17 cellular contexts compared by ENCODE assay signal in genomic region chr9:121675969-121676822, GRCh38. TPM values are rescaled to one million over a fixed set of nuclear protein-coding genes. Genes with fewer than 3 reads are reported as not detected.
DNase-seq lines count a peak whose midpoint lies in the region; ATAC-seq and TF ChIP-seq lines count a peak whose summit lies in the region.
"Had no signal": no experiment of that assay in that cellular context is flagged by ENCODE, and none has a peak within 500 bp of the region (broad histone marks: within the 10 kb centered on the region; RNA-seq: fewer than 3 reads in every experiment).

No MANE protein-coding gene starts in this region.

- 55% methylated on average over 11 of the region's 16 CpGs for WGBS in right lobe of liver (ENCODE audit: insufficient coverage, low coverage, low lambda C conversion rate, missing lambda C conversion rate)
- 85 to 95% (median 88%) methylated on average over 15 to 16 of the region's 16 CpGs for WGBS in spleen, 5 donors

- ATAC-seq in right lobe of liver = peak; percentile 89 to 97 (median 93)

- TF ChIP-seq CTCF in right lobe of liver (IDR thresholded peaks at IDR 0.05) (no peak), spleen (IDR thresholded peaks at IDR 0.05 in 8 of 11, conservative IDR thresholded peaks at IDR 0.05 in 3 of 11) (no peak)

- peak overlapping the region in 1 of 3 donors; percentile 29 for H3K27ac ChIP-seq in right lobe of liver
- no peak overlapping the region for H3K27ac ChIP-seq in spleen
- H3K27ac ChIP-seq: C4-2B, neutrophil, skin epidermis had no signal

- peaks cover 0 to 5% (median under 1%) of the 10 kb centered on the region in 4 donors for H3K36me3 ChIP-seq in right lobe of liver
- H3K36me3 ChIP-seq in spleen = peaks cover 0 to 5% (median 0%) of the 10 kb centered on the region in 6 donors
- H3K36me3 ChIP-seq: neutrophil had no signal

- no peaks in the 10 kb centered on the region for H3K9me3 ChIP-seq in right lobe of liver
- H3K9me3 ChIP-seq in spleen = no peaks in the 10 kb centered on the region
- H3K9me3 ChIP-seq: neutrophil had no signal

- H3K4me1 ChIP-seq in right lobe of liver = peaks cover 0 to 12% (median 0%) of the 10 kb centered on the region in 4 donors
- peaks cover 0 to 5% (median 0%) of the 10 kb centered on the region in 6 donors for H3K4me1 ChIP-seq in spleen

- DNase-seq in NCI-H2196 (lab: John Stamatoyannopoulos, UW; ENCODE audit: unreplicated experiment) (peak; percentile 44), dermis microvascular lymphatic vessel endothelial cell (ENCODE audit: low read depth in 2 of 2) (peak; percentile 29 to 40), right lobe of liver (peak; percentile 83 to 92 (median 92)), spleen (peak; percentile 58), 8988T (no peak), KG1 (lab: John Stamatoyannopoulos, UW) (no peak), OCI-M1 (lab: John Stamatoyannopoulos, UW) (no peak)
- DNase-seq: activated CD4-positive, alpha-beta T cell treated with anti-CD3 and anti-CD28 coated beads, Interleukin-2, amount 10 ng/mL, durations not matched to agents 7 days and 5 days; activated T-cell treated with anti-CD3 and anti-CD28 coated beads, Interleukin-2, amount 50 U/mL, for 1 hour; MM.1S; NCI-H2107; SHP77; T1000 had no signal

- H3K27me3 ChIP-seq in right lobe of liver (no peaks in the 10 kb centered on the region), spleen (replicated peaks in 1 of 7) (no peaks in the 10 kb centered on the region)

- TF ChIP-seq POLR2A in right lobe of liver (IDR thresholded peaks at IDR 0.05) (no peak), spleen (IDR thresholded peaks at IDR 0.05) (no peak)

- H3K4me3 ChIP-seq in right lobe of liver = no peak overlapping the region
- H3K4me3 ChIP-seq in spleen = no peak overlapping the region
- H3K4me3 ChIP-seq: lung, skin epidermis had no signal

- intact Hi-C loops in right lobe of liver (cut with DNase I) = no loop called here
- intact Hi-C loops in spleen (cut with DNase I; ENCODE audit: low total_unique reads) = no loop called here

RNA-seq across cellular contexts. Expression of gene DAB2IP, which starts 24.8 kb away (rescaled TPM):
- 15.3 and 25.4 TPM in 2 replicates for total RNA-seq in dermis microvascular lymphatic vessel endothelial cell
- total RNA-seq in right lobe of liver = 10 to 100 TPM; 15.1 to 21.6 (median 19.0) TPM
- 10 to 100 TPM; 34.1 to 83.0 (median 48.5) TPM for total RNA-seq in spleen
- polyA plus RNA-seq in spleen = 10 to 100 TPM in 1 of 3 donors, 1 to 10 TPM in 2; 5.0 to 24.2 (median 6.0) TPM
- total RNA-seq: activated CD4-positive, alpha-beta T cell treated with anti-CD3 and anti-CD28 coated beads, Interleukin-2, amount 10 ng/mL, durations not matched to agents 7 days and 5 days had no signal

Comparison
In these comparisons a context has a peak if more than half of its experiments do, and no peak if none do; other contexts are left out.
1. DNase-seq: peak in NCI-H2196 (single experiment), dermis microvascular lymphatic vessel endothelial cell (2 of 2), right lobe of liver (3 of 3) and spleen (single experiment); none in 8988T (single experiment), KG1 (single experiment) and OCI-M1 (single experiment).